ENCODE assay signal across 9 cellular contexts in the genomic region with DNA sequence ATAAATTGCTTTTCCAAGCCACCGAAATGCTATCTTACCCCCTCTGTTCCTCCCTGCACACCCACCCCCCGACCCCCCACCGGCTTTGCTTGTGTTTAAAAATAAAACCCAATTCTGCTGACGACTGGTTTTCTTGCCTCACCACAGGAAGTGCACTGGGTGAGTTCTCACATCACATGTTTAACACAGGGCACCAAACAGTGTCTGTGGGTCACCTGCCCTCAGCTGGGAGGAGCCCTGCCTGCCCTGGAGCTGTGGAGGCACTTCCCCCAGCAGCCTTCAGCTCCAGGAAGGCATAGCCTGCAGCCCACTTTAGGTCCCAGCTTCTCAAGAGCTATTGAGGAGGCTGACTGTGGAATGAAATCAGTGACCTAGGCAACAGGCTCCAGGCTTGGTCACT. TPM values are rescaled to one million over a fixed set of nuclear protein-coding genes. Genes with fewer than 3 reads are reported as not detected.
DNase-seq lines count a peak whose midpoint lies in the region; ATAC-seq and TF ChIP-seq lines count a peak whose summit lies in the region.
"Had no signal": no experiment of that assay in that cellular context is flagged by ENCODE, and none has a peak within 500 bp of the region (broad histone marks: within the 10 kb centered on the region; RNA-seq: fewer than 3 reads in every experiment).

No MANE protein-coding gene starts in this region.

- CTCF ChIA-PET in T-cell (lab: Charles Lee): interaction anchor here in 1 of 2 donors (1.5 kb wide), 1 partner anchor 52 kb away, joined by 4 read pairs; the partner anchor contains the start of gene ZBTB33

- H3K27me3 Mint-ChIP-seq in T-cell: peaks cover 0 to 23% of the 10 kb centered on the region in 2 donors
- H3K27me3 Mint-ChIP-seq in osteocyte (ENCODE audit: unreplicated experiment): peaks cover 8% of the 10 kb centered on the region

- POLR2A ChIA-PET in T-cell (lab: Charles Lee): no interaction called here

- ATAC-seq in GM19467 (IDR thresholded peaks at IDR 0.05; ENCODE audit: unreplicated experiment) (peak; percentile 94), HG03432 (IDR thresholded peaks at IDR 0.05; ENCODE audit: unreplicated experiment) (peak; percentile 97), T-cell (replicated peaks in 1 of 4) (peak; percentile 82 to 100 (median 90)), left colon (peak; percentile 34)

- H3K9me3 Mint-ChIP-seq in T-cell: no peaks in the 10 kb centered on the region
- peaks cover 2% of the 10 kb centered on the region for H3K9me3 Mint-ChIP-seq in osteocyte (ENCODE audit: unreplicated experiment)

- in situ Hi-C loops in G401 (cut with HindIII; ENCODE audit: low sequenced_read_pairs): no loop called here

- peak overlapping the region; percentile 31; the same call in 1 of the 2 replicates for H3K4me3 ChIP-seq in GM12865 (ENCODE audit: low read depth, low read length)

- H3K36me3 Mint-ChIP-seq in T-cell (no peaks in the 10 kb centered on the region), osteocyte (ENCODE audit: unreplicated experiment) (no peaks in the 10 kb centered on the region)

- intact Hi-C loops in left colon (cut with DNase I, micrococcal nuclease): no loop called here

- DNase-seq in GM12865 (ENCODE audit: low read depth) (peak; percentile 82), T-cell (peak in 30 of 34 experiments; percentile 10 to 59 (median 35)), left colon (peak; percentile 26 to 32), osteocyte (ENCODE audit: extremely low spot score, unreplicated experiment) (no peak), HCEC 1CT (no peak), G401 (ENCODE audit: low spot score) (no peak)

- H3K4me3 Mint-ChIP-seq in T-cell (peak overlapping the region in 2 of 3 donors; percentile 38 to 52), osteocyte (ENCODE audit: unreplicated experiment) (no peak overlapping the region)

- no peak for TF ChIP-seq CTCF in GM12865 (IDR thresholded peaks at IDR 0.05; ENCODE audit: insufficient read depth, low read depth, low read length, missing control alignments)
- TF ChIP-seq CTCF in osteocyte (IDR thresholded peaks at IDR 0.05): no peak

- H3K27ac Mint-ChIP-seq in T-cell (peak overlapping the region; percentile 56 to 70), osteocyte (ENCODE audit: unreplicated experiment) (no peak overlapping the region)

- H3K4me1 Mint-ChIP-seq in T-cell (peaks cover 13 to 24% (median 18%) of the 10 kb centered on the region in 3 donors), osteocyte (ENCODE audit: unreplicated experiment) (peaks cover 13% of the 10 kb centered on the region)

RNA-seq across cellular contexts. Expression of gene TMEM255A, which starts 8.8 kb away (rescaled TPM):
- under 1 TPM in 2 of 5 donors, not detected in 3; 0.13 to 0.14 TPM for total RNA-seq in T-cell
- 1 to 10 TPM in 1 of 2 donors, under 1 TPM in 1; 0.67 to 2.5 TPM for total RNA-seq in left colon
- 0.16 TPM in 2 replicates for total RNA-seq in osteocyte
- total RNA-seq in G401 (2014; rRNA removed; shearing (Covaris generic)): not detected in 2 replicates

RNA-seq across cellular contexts. Expression of gene ZBTB33, which starts 51.8 kb away (rescaled TPM):
- total RNA-seq in T-cell (10 to 100 TPM; 20.9 to 25.7 (median 22.1) TPM), left colon (10 to 100 TPM in 1 of 2 donors, 1 to 10 TPM in 1; 9.3 to 13.4 TPM), osteocyte (14.3 and 14.8 TPM in 2 replicates)
- total RNA-seq in G401 (2014; rRNA removed; shearing (Covaris generic)): 5.0 and 6.1 TPM in 2 replicates

RNA-seq across cellular contexts. Expression of gene ATP1B4, which starts 59.5 kb away (rescaled TPM):
- total RNA-seq in T-cell (not detected), left colon (not detected), osteocyte (not detected in 2 replicates)
- not detected in 2 replicates for total RNA-seq in G401 (2014; rRNA removed; shearing (Covaris generic))
- total RNA-seq: RPMI7951 had no signal

Comparison
In these comparisons a context has a peak if more than half of its experiments do, and no peak if none do; other contexts are left out.
1. DNase-seq: peak in GM12865 (single experiment), T-cell (30 of 34) and left colon (2 of 2); none in osteocyte (single experiment), HCEC 1CT (single experiment) and G401 (single experiment).
2. ATAC-seq: peak in every context shown above with its lines; median percentile 97 in HG03432; 94 in GM19467; 90 in T-cell; 34 in left colon.